Comparison of ENCODE assay signal across 11 cellular contexts in genomic region chr1:31702836-31703404, GRCh38. TPM values are rescaled to one million over a fixed set of nuclear protein-coding genes. Genes with fewer than 3 reads are reported as not detected.
A peak's percentile ranks its signal among the peaks of the same experiment; 100 is the strongest.
DNase-seq lines count a peak whose midpoint lies in the region; ATAC-seq, FAIRE-seq and TF ChIP-seq lines count a peak whose summit lies in the region.
"Had no signal": no experiment of that assay in that cellular context is flagged by ENCODE, and none has a peak within 500 bp of the region (broad histone marks: within the 10 kb centered on the region; RNA-seq: fewer than 3 reads in every experiment).

No MANE protein-coding gene starts in this region.

- H3K36me3 ChIP-seq in adipocyte (ENCODE audit: control insufficient read depth, insufficient read depth, low read length, severe bottlenecking) (peaks cover 28% of the 10 kb centered on the region), rectal smooth muscle tissue (ENCODE audit: control insufficient read depth, insufficient read depth, low read length) (peaks cover 6% of the 10 kb centered on the region), pancreas (no peaks in the 10 kb centered on the region)

- H3K27ac ChIP-seq in rectal smooth muscle tissue (ENCODE audit: low read depth, low read length) (peak overlapping the region; percentile 87), pancreas (no peak overlapping the region)

- WGBS in pancreas, 2 donors: 81 to 86% methylated on average over 8 of the region's 8 CpGs

- intact Hi-C loops in pancreas (cut with DNase I): no loop called here

- no peak for FAIRE-seq in pancreas (lab: Jason Lieb, UNC)

- no peaks in the 10 kb centered on the region for H3K9me3 ChIP-seq in adipocyte (ENCODE audit: control insufficient read depth, low read length)
- no peaks in the 10 kb centered on the region for H3K9me3 ChIP-seq in pancreas

- H3K9ac ChIP-seq in adipocyte (ENCODE audit: low read length): peak overlapping the region; percentile 96
- no peak overlapping the region for H3K9ac ChIP-seq in rectal smooth muscle tissue (ENCODE audit: low read length)

- peaks cover 49% of the 10 kb centered on the region for H3K4me1 Mint-ChIP-seq in activated T-cell treated with anti-CD3 and anti-CD28 coated beads, Interleukin-2, amount 50 U/mL, for 24 hours (ENCODE audit: low read depth)

- H3K4me3 Mint-ChIP-seq in activated T-cell treated with anti-CD3 and anti-CD28 coated beads, Interleukin-2, amount 50 U/mL, for 24 hours: no peak overlapping the region

- H3K9me3 Mint-ChIP-seq in activated T-cell treated with anti-CD3 and anti-CD28 coated beads, Interleukin-2, amount 50 U/mL, for 24 hours: no peaks in the 10 kb centered on the region
- H3K9me3 Mint-ChIP-seq: naive thymus-derived CD8-positive, alpha-beta T cell had no signal

- no peak overlapping the region for H3K27ac Mint-ChIP-seq in activated T-cell treated with anti-CD3 and anti-CD28 coated beads, Interleukin-2, amount 50 U/mL, for 24 hours

- peak overlapping the region; percentile 93 for H3K4me3 ChIP-seq in AG10803 (ENCODE audit: low read length)
- H3K4me3 ChIP-seq in adipocyte (ENCODE audit: low read length): peak overlapping the region; percentile 92
- H3K4me3 ChIP-seq in fibroblast of mammary gland (ENCODE audit: control insufficient read depth, low read depth, low read length): peak overlapping the region; percentile 82
- H3K4me3 ChIP-seq in rectal smooth muscle tissue (ENCODE audit: low read length): peak overlapping the region; percentile 64
- H3K4me3 ChIP-seq in pancreas: peak overlapping the region in 1 of 4 donors; percentile 34

- TF ChIP-seq CTCF in AG10803 (conservative IDR thresholded peaks at IDR 0.05; ENCODE audit: low read length): no peak
- no peak for TF ChIP-seq CTCF in fibroblast of mammary gland (conservative IDR thresholded peaks at IDR 0.05; ENCODE audit: control insufficient read depth, insufficient read depth, low read depth, low read length)
- TF ChIP-seq CTCF in pancreas (IDR thresholded peaks at IDR 0.05): no peak

- ATAC-seq in HG02623 (IDR thresholded peaks at IDR 0.05; ENCODE audit: unreplicated experiment): no peak
- no peak for ATAC-seq in HG03097 (IDR thresholded peaks at IDR 0.05; ENCODE audit: low FRiP score, unreplicated experiment)
- no peak for ATAC-seq in pancreas
- ATAC-seq: naive thymus-derived CD8-positive, alpha-beta T cell had no signal

- H3K4me1 ChIP-seq in adipocyte (ENCODE audit: control insufficient read depth, insufficient read depth, low read length) (peaks cover 70% of the 10 kb centered on the region), rectal smooth muscle tissue (ENCODE audit: control insufficient read depth, insufficient read depth, low read length) (peaks cover 45% of the 10 kb centered on the region), pancreas (peaks cover 8 to 23% (median 9%) of the 10 kb centered on the region in 3 donors)

- H3K27me3 ChIP-seq in adipocyte (replicated peaks; ENCODE audit: control insufficient read depth, insufficient read depth, low read length) (no peaks in the 10 kb centered on the region), rectal smooth muscle tissue (ENCODE audit: control insufficient read depth, insufficient read depth, low read length) (peaks cover 2% of the 10 kb centered on the region), pancreas (no peaks in the 10 kb centered on the region)

- DNase-seq in AG10803 (ENCODE audit: low read depth) (no peak), adipocyte (ENCODE audit: low read depth) (no peak), fibroblast of mammary gland (ENCODE audit: low read depth) (no peak), pancreas (no peak)
- no peak for DNase-seq in activated T-cell treated with anti-CD3 and anti-CD28 coated beads, Interleukin-2, amount 50 U/mL, for 24 hours
- DNase-seq: naive thymus-derived CD8-positive, alpha-beta T cell; NCI-H1092 treated with DMSO at 0.1 percent for 48 hours; NCI-H526 had no signal

- peaks cover 38% of the 10 kb centered on the region for H3K27me3 Mint-ChIP-seq in activated T-cell treated with anti-CD3 and anti-CD28 coated beads, Interleukin-2, amount 50 U/mL, for 24 hours

- H3K36me3 Mint-ChIP-seq in activated T-cell treated with anti-CD3 and anti-CD28 coated beads, Interleukin-2, amount 50 U/mL, for 24 hours (ENCODE audit: low read depth): no peaks in the 10 kb centered on the region
- H3K36me3 Mint-ChIP-seq: naive thymus-derived CD8-positive, alpha-beta T cell had no signal

RNA-seq across cellular contexts. Expression of gene COL16A1, which starts 0.9 kb away (rescaled TPM):
- 10 to 100 TPM in 3 of 6 donors, 1 to 10 TPM in 3; 3.3 to 26.7 (median 8.0) TPM for total RNA-seq in pancreas
- 10 to 100 TPM; 15.1 to 19.3 TPM for polyA plus RNA-seq in pancreas
- total RNA-seq: naive thymus-derived CD8-positive, alpha-beta T cell had no signal

RNA-seq across cellular contexts. Expression of gene PEF1, which starts 58.2 kb away (rescaled TPM):
- 10 to 100 TPM; 14.5 to 27.2 (median 17.5) TPM for total RNA-seq in pancreas
- polyA plus RNA-seq in pancreas: 10 to 100 TPM; 27.0 to 47.3 TPM
